ENCODE assay signal across 30 cellular contexts in genomic region chrX:71175531-71175930, GRCh38. TPM values are rescaled to one million over a fixed set of nuclear protein-coding genes. Genes with fewer than 3 reads are reported as not detected.
"Had no signal": no experiment of that assay in that cellular context is flagged by ENCODE, and none has a peak within 500 bp of the region (broad histone marks: within the 10 kb centered on the region; RNA-seq: fewer than 3 reads in every experiment).

No MANE protein-coding gene starts in this region.

- H3K4me1 ChIP-seq: ascending aorta, breast epithelium had no signal

- ATAC-seq: activated naive CD8-positive, alpha-beta T cell treated with anti-CD3 and anti-CD28 coated beads, Interleukin-2, amount 50 U/mL, for 24 hours; activated T-cell treated with anti-CD3 and anti-CD28 coated beads, Interleukin-2, amount 50 U/mL, for 4 hours; body of pancreas had no signal

- H3K27ac ChIP-seq: adrenal gland, ascending aorta, body of pancreas, brain microvascular endothelial cell, breast epithelium, cardiac muscle cell had no signal

- H3K27me3 ChIP-seq: adrenal gland, ascending aorta, body of pancreas, brain microvascular endothelial cell, cardiac muscle cell had no signal

- DNase-seq: activated effector memory CD4-positive, alpha-beta T cell treated with anti-CD3 and anti-CD28 coated beads, Interleukin-2, amount 50 U/mL, for 16 hours; activated effector memory CD4-positive, alpha-beta T cell treated with Interleukin-2 at 50 U/mL for 16 hours; activated gamma-delta T cell; activated gamma-delta T cell treated with Interleukin-2 at 50 U/mL for 16 hours; activated naive CD4-positive, alpha-beta T cell; activated naive CD4-positive, alpha-beta T cell treated with anti-CD3 and anti-CD28 coated beads for 36 hours; activated naive CD4-positive, alpha-beta T cell treated with anti-CD3 and anti-CD28 coated beads, Interleukin-2, amount 10 ng/mL, durations not matched to agents 7 days and 5 days; activated naive CD4-positive, alpha-beta T cell treated with anti-CD3 and anti-CD28 coated beads, Interleukin-2, amount 50 U/mL, for 16 hours; activated naive CD4-positive, alpha-beta T cell treated with Interleukin-2 at 50 U/mL for 16 hours; activated naive CD8-positive, alpha-beta T cell treated with anti-CD3 and anti-CD28 coated beads for 36 hours; activated naive CD8-positive, alpha-beta T cell treated with anti-CD3 and anti-CD28 coated beads, Interleukin-2, amount 10 ng/mL, durations not matched to agents 7 days and 5 days; activated naive CD8-positive, alpha-beta T cell treated with anti-CD3 and anti-CD28 coated beads, Interleukin-2, amount 50 U/mL, for 24 hours; activated T-cell treated with anti-CD3 and anti-CD28 coated beads, Interleukin-2, amount 50 U/mL, for 1 hour; activated T-cell treated with anti-CD3 and anti-CD28 coated beads, Interleukin-2, amount 50 U/mL, for 24 hours; activated T-cell treated with anti-CD3 and anti-CD28 coated beads, Interleukin-2, amount 50 U/mL, for 4 hours; activated T-cell treated with anti-CD3 and anti-CD28 coated beads, Interleukin-2, amount 50 U/mL, for 48 hours; activated T-cell treated with anti-CD3 and anti-CD28 coated beads, Interleukin-2, amount 50 U/mL, for 72 hours; adrenal gland; amniotic stem cell; amygdala; anterior cingulate cortex; aorta; body of pancreas; brain microvascular endothelial cell; caudate nucleus; central memory CD4-positive, alpha-beta T cell; cerebellar nuclear complex had no signal

- H3K4me3 ChIP-seq: adrenal gland, ascending aorta, body of pancreas, breast epithelium, cardiac muscle cell had no signal

- H3K9me3 ChIP-seq: adrenal gland, ascending aorta, body of pancreas, breast epithelium had no signal

- H3K36me3 ChIP-seq: adrenal gland, ascending aorta, brain microvascular endothelial cell, breast epithelium, cardiac muscle cell had no signal

RNA-seq across cellular contexts. Expression of gene GJB1, which starts 47.5 kb away (rescaled TPM):
- polyA plus RNA-seq: adrenal gland, cardiac muscle cell had no signal
